ENCODE assay signal across 8 cellular contexts in the genomic region with DNA sequence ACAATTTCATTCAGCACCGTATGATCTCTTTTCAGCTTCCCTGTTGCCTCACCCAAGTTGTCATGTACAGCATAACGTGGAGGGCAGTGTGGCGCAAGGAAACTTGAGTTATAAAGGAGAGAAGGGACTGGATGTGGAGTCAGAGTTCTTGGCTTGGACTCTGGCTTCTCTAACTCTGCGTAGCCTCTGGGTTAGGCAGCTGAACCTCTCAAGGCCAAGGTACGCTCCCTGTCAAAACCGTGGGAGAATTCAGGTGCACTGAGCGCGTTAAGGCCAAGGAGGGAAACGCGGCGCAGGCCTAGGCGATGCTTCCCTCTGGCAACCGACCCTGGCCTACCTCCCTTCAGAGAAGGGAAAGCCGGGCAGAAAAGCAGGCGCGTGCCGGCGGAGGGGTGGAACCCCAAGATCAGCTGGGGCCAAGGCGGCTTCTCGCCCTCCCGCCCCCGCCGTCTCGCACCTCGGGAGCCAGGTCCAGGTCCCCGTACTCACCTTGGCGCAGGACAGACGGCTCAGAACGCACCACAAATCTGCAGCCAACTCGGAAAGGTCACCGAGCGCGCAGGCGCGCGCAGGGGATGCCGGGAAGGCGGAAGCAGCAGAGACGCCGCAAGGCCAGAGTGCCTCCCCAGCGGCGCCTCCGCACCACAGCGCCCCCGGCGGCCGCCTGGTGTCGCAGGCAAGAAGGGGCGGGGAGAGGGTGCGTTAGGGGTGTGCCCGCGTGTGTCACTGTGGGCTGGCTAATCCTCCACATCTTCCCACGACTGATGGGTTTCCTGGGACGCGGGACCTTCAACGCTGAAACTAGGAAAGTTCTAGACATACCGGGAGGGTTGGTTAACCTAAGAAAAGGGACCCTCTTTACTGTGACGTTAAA. TPM values are rescaled to one million over a fixed set of nuclear protein-coding genes. Genes with fewer than 3 reads are reported as not detected.
DNase-seq lines count a peak whose midpoint lies in the region; ATAC-seq and TF ChIP-seq lines count a peak whose summit lies in the region.

No MANE protein-coding gene starts in this region.

- peak overlapping the region; percentile 95 for H3K9ac ChIP-seq in PC-3 (ENCODE audit: low read length)

- no peaks in the 10 kb centered on the region for H3F3A ChIP-seq in PC-3 (ENCODE audit: low read length, unreplicated experiment)

- peaks cover 20% of the 10 kb centered on the region for H4K20me1 ChIP-seq in PC-3 (ENCODE audit: low read length)

- DNase-seq in DMS79 treated with DMSO at 0.1 percent for 48 hours (lab: John Stamatoyannopoulos, UW) (peak; percentile 95), KBM-7 (peak; percentile 95), PC-3 (peak; percentile 96)
- DNase-seq in activated T-cell treated with anti-CD3 and anti-CD28 coated beads, Interleukin-2, amount 50 U/mL, for 4 hours: peak; percentile 91
- peak; percentile 91 for DNase-seq in stimulated activated CD8-positive, alpha-beta memory T cell treated with anti-CD3 and anti-CD28 coated beads, Interleukin-7, amount 100 ng/mL, for 24 hours (ENCODE audit: low read depth)

- H3K9me2 ChIP-seq in PC-3 (replicated peaks; ENCODE audit: low read length): no peaks in the 10 kb centered on the region

- no peaks in the 10 kb centered on the region for H3K27me3 ChIP-seq in PC-3 (ENCODE audit: low read length)
- no peaks in the 10 kb centered on the region for H3K27me3 ChIP-seq in muscle layer of duodenum (ENCODE audit: low read depth, low read length)

- intact Hi-C loops in PC-3 (cut with micrococcal nuclease): loop anchor here (1.0 kb wide), 1 partner anchor 157 kb away; no protein-coding TSS in a partner anchor

- peak overlapping the region; percentile 81 for H3K4me2 ChIP-seq in PC-3 (ENCODE audit: low read length)

- H3K27me3 Mint-ChIP-seq in activated T-cell treated with anti-CD3 and anti-CD28 coated beads, Interleukin-2, amount 50 U/mL, for 4 hours (ENCODE audit: low read depth): peaks cover 9% of the 10 kb centered on the region

- peak overlapping the region; percentile 58 for H3K27ac ChIP-seq in PC-3 (ENCODE audit: low read length)
- peak overlapping the region; percentile 95 for H3K27ac ChIP-seq in muscle layer of duodenum (ENCODE audit: low read length)

- H3K79me2 ChIP-seq in PC-3 (ENCODE audit: low read length): peaks cover 51% of the 10 kb centered on the region

- H3K4me3 ChIP-seq in PC-3 (ENCODE audit: low read length): peak overlapping the region; percentile 77
- H3K4me3 ChIP-seq in muscle layer of duodenum (ENCODE audit: low read depth in 1 of 2, low read length in 2 of 2): peak overlapping the region; percentile 95

- TF ChIP-seq CTCF in PC-3 (conservative IDR thresholded peaks at IDR 0.05; ENCODE audit: low read depth, low read length): peak; percentile 85

- CTCF ChIA-PET in PC-3 (lab: Charles Lee): no interaction called here

- peak overlapping the region; percentile 88 for H2AFZ ChIP-seq in PC-3 (ENCODE audit: low read length)

- H3K9me3 Mint-ChIP-seq in activated T-cell treated with anti-CD3 and anti-CD28 coated beads, Interleukin-2, amount 50 U/mL, for 4 hours: no peaks in the 10 kb centered on the region

- BruUV-seq in PC-3 (replicated peaks; lab: Mats Ljungman, UMichigan): TSS peak; percentile 81

- H3K9me3 ChIP-seq in PC-3 (ENCODE audit: low read length): no peaks in the 10 kb centered on the region
- H3K9me3 ChIP-seq in muscle layer of duodenum (ENCODE audit: control insufficient read depth in 1 of 2, low read length in 2 of 2): no peaks in the 10 kb centered on the region

- peak overlapping the region; percentile 91 for H3K4me3 Mint-ChIP-seq in activated T-cell treated with anti-CD3 and anti-CD28 coated beads, Interleukin-2, amount 50 U/mL, for 4 hours

- H3K4me1 ChIP-seq in PC-3 (ENCODE audit: insufficient read depth, low read length) (peaks cover 7% of the 10 kb centered on the region), muscle layer of duodenum (ENCODE audit: control insufficient read depth in 1 of 2, insufficient read depth in 2 of 2, low read length in 2 of 2) (peaks cover 0 to 40% of the 10 kb centered on the region in 2 donors)

- in situ Hi-C loops in KBM-7 (cut with MboI; ENCODE audit: low pct_unique_long_range_greater_than_20kb, low sequenced_read_pairs): no loop called here

- H3K36me3 Mint-ChIP-seq in activated T-cell treated with anti-CD3 and anti-CD28 coated beads, Interleukin-2, amount 50 U/mL, for 4 hours (ENCODE audit: insufficient read depth): peaks cover 1% of the 10 kb centered on the region

- peaks cover 16% of the 10 kb centered on the region for H3K4me1 Mint-ChIP-seq in activated T-cell treated with anti-CD3 and anti-CD28 coated beads, Interleukin-2, amount 50 U/mL, for 4 hours (ENCODE audit: low read depth)

- POLR2A ChIA-PET in PC-3 (lab: Charles Lee; ENCODE audit: unreplicated experiment): interaction anchor here (0.6 kb wide), 1 partner anchor 1859 kb away, joined by 5 read pairs; no protein-coding TSS in a partner anchor

- ATAC-seq in GM21717 (IDR thresholded peaks at IDR 0.05; ENCODE audit: unreplicated experiment) (peak; percentile 98), PC-3 (peak; percentile 98), esophagus mucosa (peak; percentile 99)
- peak; percentile 99 for ATAC-seq in activated T-cell treated with anti-CD3 and anti-CD28 coated beads, Interleukin-2, amount 50 U/mL, for 4 hours

- H3K36me3 ChIP-seq in PC-3 (ENCODE audit: low read depth, low read length) (peaks cover 18% of the 10 kb centered on the region), muscle layer of duodenum (ENCODE audit: control insufficient read depth in 1 of 2, insufficient read depth in 2 of 2, low read length in 2 of 2) (peaks cover 0 to 6% of the 10 kb centered on the region in 2 donors)

RNA-seq across cellular contexts. Expression of a gene that starts 7.0 kb away (rescaled TPM):
- total RNA-seq in PC-3 (2014; rRNA removed): 0.07 and 0.12 TPM in 2 replicates
- 1 to 10 TPM in 1 of 3 donors, under 1 TPM in 2; 0.30 to 1.1 (median 0.90) TPM for total RNA-seq in activated T-cell treated with anti-CD3 and anti-CD28 coated beads, Interleukin-2, amount 50 U/mL, for 4 hours
- 0.16 TPM for total RNA-seq in esophagus mucosa

RNA-seq across cellular contexts. Expression of a gene that starts 21.1 kb away (rescaled TPM):
- not detected in 2 replicates for total RNA-seq in PC-3 (2014; rRNA removed)
- total RNA-seq in activated T-cell treated with anti-CD3 and anti-CD28 coated beads, Interleukin-2, amount 50 U/mL, for 4 hours: not detected
- total RNA-seq in esophagus mucosa: not detected

Comparison
In these comparisons a context has a peak if more than half of its experiments do, and no peak if none do; other contexts are left out.
1. Peak in every context shown above with its lines: DNase-seq, ATAC-seq, H3K4me3 ChIP-seq and H3K27ac ChIP-seq.